Comparison of ENCODE assay signal across 2 cellular contexts in genomic region chr19:39369200-39369599, GRCh38.
TF ChIP-seq lines count a peak whose summit lies in the region.

No MANE protein-coding gene starts in this region.

TF ChIP-seq in HEK293, 187 proteins besides CTCF, POLR2A, EP300 and RAD21:
- TF ChIP-seq HIC1 (tag by site-specific recombination; IDR thresholded peaks at IDR 0.05), result no peak
- peak; percentile 99 for TF ChIP-seq ZNF121 (tag by site-specific recombination; IDR thresholded peaks at IDR 0.05)

TF ChIP-seq in K562, 482 proteins besides CTCF, POLR2A, EP300 and RAD21:
- TF ChIP-seq NCOA2 (IDR thresholded peaks at IDR 0.05; ENCODE audit: partially characterized antibody in 2 of 2) (no peak), KDM2B (CRISPR knock-in tag; IDR thresholded peaks at IDR 0.05) (no peak), ATF7 (IDR thresholded peaks at IDR 0.05) (no peak), ZNF12 (CRISPR knock-in tag; IDR thresholded peaks at IDR 0.05) (no peak), ZBTB49 (CRISPR knock-in tag; IDR thresholded peaks at IDR 0.05; ENCODE audit: borderline replicate concordance) (no peak), KHSRP (IDR thresholded peaks at IDR 0.05) (no peak), ZNF121 (CRISPR knock-in tag; conservative IDR thresholded peaks at IDR 0.05) (peak; percentile 76), ZNF507 (tag; conservative IDR thresholded peaks at IDR 0.05) (no peak), RBM25 (IDR thresholded peaks at IDR 0.05; ENCODE audit: low read depth, low read length, severe bottlenecking) (peak; percentile 24), PTRF (tag; IDR thresholded peaks at IDR 0.05) (no peak)
